In the genomic region with DNA sequence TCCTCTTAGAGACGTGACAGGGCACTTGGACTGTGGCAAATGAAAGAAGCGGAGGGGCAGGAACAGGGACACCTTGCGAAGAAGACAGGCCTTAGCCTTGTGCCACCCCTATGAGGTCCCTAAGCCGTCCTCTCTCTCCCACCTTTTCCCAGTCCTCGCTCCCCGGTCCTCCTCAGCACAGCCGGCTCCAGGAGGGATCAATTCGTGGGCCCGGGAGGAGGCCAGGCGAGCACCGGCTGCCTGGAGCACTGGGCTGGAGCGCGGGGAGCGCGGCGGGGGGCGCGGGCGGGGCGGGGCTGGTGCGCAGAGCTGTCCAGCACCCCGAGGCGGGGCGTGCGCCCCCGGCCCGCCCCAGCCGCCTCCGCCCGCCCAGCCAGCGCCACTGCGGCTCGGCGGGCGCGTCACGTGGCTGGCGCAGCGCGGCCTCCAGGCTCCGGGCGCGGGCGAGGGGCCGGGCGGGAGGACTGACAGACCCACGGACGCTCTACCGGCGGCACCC, we compare ENCODE assay signal across 8 cellular contexts. TPM values are rescaled to one million over a fixed set of nuclear protein-coding genes. Genes with fewer than 3 reads are reported as not detected.
A peak's percentile ranks its signal among the peaks of the same experiment; 100 is the strongest.
DNase-seq lines count a peak whose midpoint lies in the region; ATAC-seq and TF ChIP-seq lines count a peak whose summit lies in the region.

A gene with protein sequence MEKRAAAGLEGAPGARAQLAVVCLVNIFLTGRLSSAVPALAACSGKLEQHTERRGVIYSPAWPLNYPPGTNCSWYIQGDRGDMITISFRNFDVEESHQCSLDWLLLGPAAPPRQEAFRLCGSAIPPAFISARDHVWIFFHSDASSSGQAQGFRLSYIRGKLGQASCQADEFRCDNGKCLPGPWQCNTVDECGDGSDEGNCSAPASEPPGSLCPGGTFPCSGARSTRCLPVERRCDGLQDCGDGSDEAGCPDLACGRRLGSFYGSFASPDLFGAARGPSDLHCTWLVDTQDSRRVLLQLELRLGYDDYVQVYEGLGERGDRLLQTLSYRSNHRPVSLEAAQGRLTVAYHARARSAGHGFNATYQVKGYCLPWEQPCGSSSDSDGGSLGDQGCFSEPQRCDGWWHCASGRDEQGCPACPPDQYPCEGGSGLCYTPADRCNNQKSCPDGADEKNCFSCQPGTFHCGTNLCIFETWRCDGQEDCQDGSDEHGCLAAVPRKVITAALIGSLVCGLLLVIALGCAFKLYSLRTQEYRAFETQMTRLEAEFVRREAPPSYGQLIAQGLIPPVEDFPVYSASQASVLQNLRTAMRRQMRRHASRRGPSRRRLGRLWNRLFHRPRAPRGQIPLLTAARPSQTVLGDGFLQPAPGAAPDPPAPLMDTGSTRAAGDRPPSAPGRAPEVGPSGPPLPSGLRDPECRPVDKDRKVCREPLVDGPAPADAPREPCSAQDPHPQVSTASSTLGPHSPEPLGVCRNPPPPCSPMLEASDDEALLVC (plus strand): TSS at position 467 of the 499 bp plus-strand sequence. CDS start 456 bp downstream, outside the sequence.

- no peak for TF ChIP-seq CTCF in liver (IDR thresholded peaks at IDR 0.05; ENCODE audit: low read depth, low read length, missing input control)

- WGBS in liver: 6% methylated on average over 50 of the region's 50 CpGs

- no peak for TF ChIP-seq RAD21 in liver (IDR thresholded peaks at IDR 0.05)

- H3K4me1 ChIP-seq in liver (ENCODE audit: control insufficient read depth in 4 of 4, insufficient read depth in 4 of 4, low read length in 3 of 4) (peaks cover 7 to 16% (median 10%) of the 10 kb centered on the region in 4 donors), stomach smooth muscle (ENCODE audit: control insufficient read depth, insufficient read depth, low read length) (peaks cover 15% of the 10 kb centered on the region)

- peak within 1 kb of the TSS; percentile 11 to 88 (median 68) for H3K4me3 ChIP-seq in liver (ENCODE audit: low read depth in 1 of 3, low read length in 3 of 3)
- H3K4me3 ChIP-seq in stomach smooth muscle (ENCODE audit: low read length in 2 of 2): peak within 1 kb of the TSS; percentile 65 to 77

- H3K9ac ChIP-seq in liver (ENCODE audit: low read depth in 1 of 2, low read length in 2 of 2): no peak within 1 kb of the TSS
- peak within 1 kb of the TSS; percentile 64 to 75 for H3K9ac ChIP-seq in stomach smooth muscle (ENCODE audit: low read length in 2 of 2)

- H3K27me3 ChIP-seq in liver (ENCODE audit: control insufficient read depth in 4 of 4, insufficient read depth in 4 of 4, low read length in 3 of 4) (no peaks in the 10 kb centered on the region), stomach smooth muscle (ENCODE audit: control insufficient read depth in 1 of 2, insufficient read depth in 2 of 2, low read length in 2 of 2) (no peaks in the 10 kb centered on the region)

- H3K9me3 ChIP-seq in liver (ENCODE audit: control insufficient read depth in 4 of 4, low read length in 3 of 4): no peaks in the 10 kb centered on the region
- H3K9me3 ChIP-seq in stomach smooth muscle (ENCODE audit: control insufficient read depth in 2 of 2, low read length in 2 of 2): no peaks in the 10 kb centered on the region

- peak within 1 kb of the TSS; percentile 79 for H3K27ac ChIP-seq in cingulate gyrus (ENCODE audit: low read depth, low read length)
- H3K27ac ChIP-seq in liver (ENCODE audit: low read depth in 1 of 2, low read length in 2 of 2): peak within 1 kb of the TSS; percentile 78 to 86
- peak within 1 kb of the TSS; percentile 18 for H3K27ac ChIP-seq in stomach smooth muscle (ENCODE audit: low read length)

- H3K36me3 ChIP-seq in liver (ENCODE audit: control insufficient read depth in 4 of 4, insufficient read depth in 3 of 4, low read depth in 1 of 4, low read length in 3 of 4) (peaks cover 0 to 13% (median 4%) of the 10 kb centered on the region in 4 donors), stomach smooth muscle (ENCODE audit: control insufficient read depth in 2 of 2, insufficient read depth in 2 of 2, low read length in 2 of 2) (peaks cover 2 to 7% of the 10 kb centered on the region in 2 donors)

- peak; percentile 77 for DNase-seq in DMS 273 (lab: John Stamatoyannopoulos, UW; ENCODE audit: unreplicated experiment)
- no peak for DNase-seq in DMS 273 treated with DMSO at 0.1 percent for 48 hours (lab: John Stamatoyannopoulos, UW)
- DNase-seq in NCI-H510A (lab: John Stamatoyannopoulos, UW): peak; percentile 16
- no peak for DNase-seq in NK-92 (lab: John Stamatoyannopoulos, UW; ENCODE audit: unreplicated experiment)

- no peak for ATAC-seq in HG03108 (IDR thresholded peaks at IDR 0.05; ENCODE audit: unreplicated experiment)

TF ChIP-seq in liver, 16 proteins besides CTCF, POLR2A, EP300 and RAD21:
- TF ChIP-seq, protein P1, sequence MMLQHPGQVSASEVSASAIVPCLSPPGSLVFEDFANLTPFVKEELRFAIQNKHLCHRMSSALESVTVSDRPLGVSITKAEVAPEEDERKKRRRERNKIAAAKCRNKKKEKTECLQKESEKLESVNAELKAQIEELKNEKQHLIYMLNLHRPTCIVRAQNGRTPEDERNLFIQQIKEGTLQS (IDR thresholded peaks at IDR 0.05): no peak

RNA-seq across cellular contexts. Expression of the gene that starts here (rescaled TPM):
- total RNA-seq in liver: 10 to 100 TPM; 12.0 to 18.7 TPM
- 10 to 100 TPM in 1 of 2 donors, 1 to 10 TPM in 1; 2.5 to 42.3 TPM for polyA plus RNA-seq in liver

Comparison
In these comparisons a context has a peak if more than half of its experiments do, and no peak if none do; other contexts are left out.
1. DNase-seq: peak in DMS 273 (single experiment) and NCI-H510A (single experiment); none in DMS 273 treated with DMSO at 0.1 percent for 48 hours (single experiment) and NK-92 (single experiment).
2. H3K27ac ChIP-seq: peak in every context shown above with its lines; median percentile 82 in liver; 79 in cingulate gyrus; 18 in stomach smooth muscle.
3. H3K9ac ChIP-seq: peak in stomach smooth muscle (2 of 2); none in liver (0 of 2).